ENCODE assay signal across 11 cellular contexts in genomic region chr11:82978422-82979099, GRCh38.
DNase-seq lines count a peak whose midpoint lies in the region; ATAC-seq and TF ChIP-seq lines count a peak whose summit lies in the region.
"Had no signal": no experiment of that assay in that cellular context is flagged by ENCODE, and none has a peak within 500 bp of the region (broad histone marks: within the 10 kb centered on the region; RNA-seq: fewer than 3 reads in every experiment).

No MANE protein-coding gene starts in this region.

- H3K9me3 Mint-ChIP-seq in activated naive CD8-positive, alpha-beta T cell (ENCODE audit: low read depth): no peaks in the 10 kb centered on the region
- peaks cover 3% of the 10 kb centered on the region for H3K9me3 Mint-ChIP-seq in osteocyte (ENCODE audit: unreplicated experiment)
- H3K9me3 Mint-ChIP-seq: type B pancreatic cell had no signal

- peaks cover 59% of the 10 kb centered on the region for H3K4me1 Mint-ChIP-seq in activated naive CD8-positive, alpha-beta T cell (ENCODE audit: low read depth)
- peaks cover 61% of the 10 kb centered on the region for H3K4me1 Mint-ChIP-seq in osteocyte (ENCODE audit: unreplicated experiment)

- H3K4me3 Mint-ChIP-seq in activated naive CD8-positive, alpha-beta T cell: peak overlapping the region; percentile 31
- H3K4me3 Mint-ChIP-seq in osteocyte (ENCODE audit: unreplicated experiment): no peak overlapping the region
- H3K4me3 Mint-ChIP-seq: type B pancreatic cell had no signal

- no peaks in the 10 kb centered on the region for H3K27me3 Mint-ChIP-seq in activated naive CD8-positive, alpha-beta T cell
- H3K27me3 Mint-ChIP-seq in osteocyte (ENCODE audit: unreplicated experiment): no peaks in the 10 kb centered on the region
- H3K27me3 Mint-ChIP-seq: type B pancreatic cell had no signal

- H3K27ac ChIP-seq in coronary artery: no peak overlapping the region
- H3K27ac ChIP-seq: pancreas had no signal

- in situ Hi-C loops in GM13977 (cut with MboI; ENCODE audit: low pct_unique_long_range_greater_than_20kb, low sequenced_read_pairs, unreplicated experiment): no loop called here

- peak; percentile 65 for ATAC-seq in HG02870 (IDR thresholded peaks at IDR 0.05; ENCODE audit: unreplicated experiment)
- ATAC-seq: pancreas had no signal

- TF ChIP-seq POLR2A in lower leg skin (IDR thresholded peaks at IDR 0.05): no peak

- H3K4me3 ChIP-seq in coronary artery (no peak overlapping the region), lower leg skin (ENCODE audit: low read depth, poor library complexity, severe bottlenecking) (no peak overlapping the region)
- H3K4me3 ChIP-seq: pancreas had no signal

- intact Hi-C loops in lower leg skin (cut with DNase I; ENCODE audit: low total_unique reads): no loop called here

- TF ChIP-seq CTCF in GM13977 (IDR thresholded peaks at IDR 0.05; ENCODE audit: extremely low read depth, insufficient read depth, missing control alignments) (no peak), osteocyte (IDR thresholded peaks at IDR 0.05) (no peak), coronary artery (IDR thresholded peaks at IDR 0.05) (no peak), lower leg skin (IDR thresholded peaks at IDR 0.05) (no peak)

- H3K36me3 Mint-ChIP-seq in activated naive CD8-positive, alpha-beta T cell: peaks cover 12% of the 10 kb centered on the region
- peaks cover 34% of the 10 kb centered on the region for H3K36me3 Mint-ChIP-seq in osteocyte (ENCODE audit: unreplicated experiment)

- peak overlapping the region; percentile 85 for H3K27ac Mint-ChIP-seq in activated naive CD8-positive, alpha-beta T cell
- H3K27ac Mint-ChIP-seq in osteocyte (ENCODE audit: unreplicated experiment): peak overlapping the region; percentile 72
- H3K27ac Mint-ChIP-seq: type B pancreatic cell had no signal

- WGBS in lower leg skin, 2 donors: 79 to 80% methylated on average over 6 of the region's 6 CpGs

- DNase-seq in GM13977 (ENCODE audit: low spot score) (peak; percentile 25), osteocyte (ENCODE audit: extremely low spot score, unreplicated experiment) (no peak), coronary artery (ENCODE audit: low spot score) (no peak), superior temporal gyrus (ENCODE audit: extremely low spot score) (no peak), lower leg skin (ENCODE audit: low spot score in 2 of 2) (no peak)
- no peak for DNase-seq in stimulated activated CD4-positive, alpha-beta T cell treated with anti-CD3 and anti-CD28 coated beads, Interleukin-2, amount 100 ng/mL, for 48 hours
- DNase-seq: caudate nucleus, pancreas had no signal
